In the genomic region with DNA sequence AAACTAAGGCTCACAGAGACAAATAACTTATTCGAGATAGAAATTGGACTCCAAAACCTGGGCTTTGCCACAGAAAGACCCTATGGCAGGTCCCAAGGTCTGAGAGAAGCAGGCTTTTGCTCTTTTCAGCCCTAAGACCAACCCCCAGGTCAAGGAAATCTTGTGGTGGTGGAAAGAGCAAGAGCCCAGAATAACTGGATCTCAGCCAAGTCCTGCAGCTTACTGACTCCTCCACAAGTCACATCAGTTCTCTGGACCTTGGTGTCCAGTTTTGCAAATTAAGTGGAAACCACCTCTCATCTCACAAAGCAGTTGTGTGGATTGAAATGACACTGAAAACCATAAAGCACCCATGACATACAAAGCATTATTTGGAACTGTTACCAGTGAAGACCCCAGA, we compare ENCODE assay signal across 13 cellular contexts.
"Had no signal": no experiment of that assay in that cellular context is flagged by ENCODE, and none has a peak within 500 bp of the region (broad histone marks: within the 10 kb centered on the region; RNA-seq: fewer than 3 reads in every experiment).

No MANE protein-coding gene starts in this region.

- H3K9me3 Mint-ChIP-seq: nephron had no signal

- H3K4me3 Mint-ChIP-seq: activated CD4-positive, alpha-beta memory T cell treated with anti-CD3 and anti-CD28 coated beads for 36 hours; activated T-cell treated with anti-CD3 and anti-CD28 coated beads, Interleukin-2, amount 50 U/mL, for 72 hours; nephron had no signal

- H3K9me3 ChIP-seq: ascending aorta, colonic mucosa, heart left ventricle, psoas muscle, sigmoid colon, upper lobe of right lung had no signal

- H3K27me3 ChIP-seq: ascending aorta, colonic mucosa, heart left ventricle, sigmoid colon, upper lobe of right lung had no signal

- H3K4me3 ChIP-seq: ascending aorta, colonic mucosa, heart left ventricle, psoas muscle, sigmoid colon, upper lobe of right lung had no signal

- DNase-seq: activated CD4-positive, alpha-beta memory T cell treated with anti-CD3 and anti-CD28 coated beads for 36 hours; activated CD4-positive, alpha-beta T cell treated with anti-CD3 and anti-CD28 coated beads for 1 hour; activated T-cell treated with anti-CD3 and anti-CD28 coated beads, Interleukin-2, amount 50 U/mL, for 72 hours; colonic mucosa; psoas muscle; sigmoid colon; stimulated activated CD4-positive, alpha-beta T cell treated with anti-CD3 and anti-CD28 coated beads, Interleukin-12 subunit alpha, Interleukin-12 subunit beta, amount 100 ng/mL, for 4 hours; stimulated activated naive CD4-positive, alpha-beta T cell treated with Interleukin-2 at 50 U/mL for 16 hours; T-helper 2 cell; upper lobe of right lung had no signal

- H3K4me1 ChIP-seq: ascending aorta, colonic mucosa, upper lobe of right lung had no signal

- H3K27ac Mint-ChIP-seq: activated CD4-positive, alpha-beta memory T cell treated with anti-CD3 and anti-CD28 coated beads for 36 hours; activated T-cell treated with anti-CD3 and anti-CD28 coated beads, Interleukin-2, amount 50 U/mL, for 72 hours; nephron had no signal

- ATAC-seq: activated T-cell treated with anti-CD3 and anti-CD28 coated beads, Interleukin-2, amount 50 U/mL, for 72 hours; heart left ventricle; psoas muscle; upper lobe of right lung had no signal

- H3K36me3 ChIP-seq: ascending aorta, colonic mucosa, heart left ventricle, sigmoid colon, upper lobe of right lung had no signal
